21 cellular contexts compared by ENCODE assay signal in the genomic region with DNA sequence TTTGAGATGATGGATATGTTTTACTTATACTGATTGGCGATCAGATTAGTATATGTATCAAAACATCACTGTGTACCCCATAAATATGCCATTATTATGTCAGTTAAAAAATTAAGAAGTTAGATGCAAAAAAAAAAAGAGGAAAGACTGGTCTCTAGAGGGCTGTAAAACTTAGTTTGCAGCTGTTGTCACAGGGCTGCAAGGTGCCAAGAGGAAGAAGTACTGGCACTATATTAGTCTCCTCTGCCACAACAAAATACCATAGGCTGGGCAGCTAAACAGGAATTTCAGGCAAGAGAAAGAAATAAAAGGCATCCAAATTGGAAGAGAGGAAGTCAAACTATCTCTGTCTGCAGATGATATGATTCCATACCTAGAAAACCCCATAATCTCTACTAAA.
"Had no signal": no experiment of that assay in that cellular context is flagged by ENCODE, and none has a peak within 500 bp of the region (broad histone marks: within the 10 kb centered on the region; RNA-seq: fewer than 3 reads in every experiment).

No MANE protein-coding gene starts in this region.

- H3K4me2 ChIP-seq: SK-N-SH had no signal

- DNase-seq: IMR-90, Kasumi-1, KG1, MV-4-11, NCI-H1092, NCI-H1105 treated with DMSO at 0.1 percent for 48 hours, NCI-H1417 treated with DMSO at 0.1 percent for 48 hours, NCI-H146, NCI-H1694 treated with DMSO at 0.1 percent for 48 hours, NCI-H1930, NCI-H2081 treated with DMSO at 0.1 percent for 48 hours, NCI-H2227 treated with DMSO at 0.1 percent for 48 hours, NCI-H524 treated with DMSO at 0.1 percent for 48 hours, NCI-H69, NCI-H774, SHP77, SK-N-SH, SW 1271, T-cell, T-helper 17 cell had no signal

- H3K9me3 ChIP-seq: SK-N-SH had no signal

- H3K27ac ChIP-seq: RWPE1 had no signal

- H3K9ac ChIP-seq: SK-N-SH had no signal
